In genomic region chr1:226203237-226203636, GRCh38 we compare ENCODE assay signal across 24 cellular contexts. TPM values are rescaled to one million over a fixed set of nuclear protein-coding genes. Genes with fewer than 3 reads are reported as not detected.
A peak's percentile ranks its signal among the peaks of the same experiment; 100 is the strongest.
DNase-seq lines count a peak whose midpoint lies in the region; ATAC-seq and TF ChIP-seq lines count a peak whose summit lies in the region.
"Had no signal": no experiment of that assay in that cellular context is flagged by ENCODE, and none has a peak within 500 bp of the region (broad histone marks: within the 10 kb centered on the region; RNA-seq: fewer than 3 reads in every experiment).

No MANE protein-coding gene starts in this region.

- peaks cover 2% of the 10 kb centered on the region for H3K9me3 Mint-ChIP-seq in glutamatergic neuron (ENCODE audit: unreplicated experiment)

- H3K27me3 Mint-ChIP-seq in glutamatergic neuron (ENCODE audit: unreplicated experiment), result no peaks in the 10 kb centered on the region

- intact Hi-C loops in PC-9 (cut with micrococcal nuclease; ENCODE audit: unreplicated experiment), result loop anchor here (5.0 kb wide), 1 partner anchor 129 kb away; no protein-coding TSS in a partner anchor
- intact Hi-C loops in cardiac septum (cut with DNase I), result loop anchor here (5.0 kb wide), 1 partner anchor 129 kb away; no protein-coding TSS in a partner anchor

- peak overlapping the region; percentile 34 for H3K4me3 Mint-ChIP-seq in glutamatergic neuron (ENCODE audit: unreplicated experiment)

- H3K36me3 Mint-ChIP-seq in glutamatergic neuron (ENCODE audit: unreplicated experiment), result no peaks in the 10 kb centered on the region

- H3K4me1 Mint-ChIP-seq in glutamatergic neuron (ENCODE audit: low read depth, unreplicated experiment), result peaks cover 7% of the 10 kb centered on the region

- no TSS peak for BruUV-seq in PC-9 (replicated peaks; lab: Mats Ljungman, UMichigan)

- H3K4me1 ChIP-seq in DOHH2 (ENCODE audit: control insufficient read depth, low read length) (peaks cover 42% of the 10 kb centered on the region), PC-9 (replicated peaks; ENCODE audit: insufficient read depth) (peaks cover 20% of the 10 kb centered on the region)
- H3K4me1 ChIP-seq: SJCRH30 had no signal

- no peaks in the 10 kb centered on the region for H3K36me3 ChIP-seq in DOHH2 (ENCODE audit: control insufficient read depth, low read length)
- no peaks in the 10 kb centered on the region for H3K36me3 ChIP-seq in PC-9 (ENCODE audit: low read depth)
- H3K36me3 ChIP-seq: SJCRH30 had no signal

- peak overlapping the region; percentile 55; the same call in 1 of the 2 replicates for H3K4me2 ChIP-seq in DOHH2 (ENCODE audit: low read length)
- H3K4me2 ChIP-seq in PC-9, result peak overlapping the region; percentile 26

- CTCF ChIA-PET in PC-9 (lab: Charles Lee), result interaction anchor here (0.6 to 1.3 kb wide), 7 partner anchors 18 to 215 kb away, joined by 3 to 11 read pairs (median 5); no protein-coding TSS in a partner anchor

- no peaks in the 10 kb centered on the region for H3K9me3 ChIP-seq in DOHH2 (ENCODE audit: control insufficient read depth, insufficient read depth, low read length)
- no peaks in the 10 kb centered on the region for H3K9me3 ChIP-seq in PC-9 (ENCODE audit: insufficient read depth, low read depth)
- H3K9me3 ChIP-seq: SJCRH30 had no signal

- H3K79me2 ChIP-seq in DOHH2 (ENCODE audit: control insufficient read depth, low read length) (no peaks in the 10 kb centered on the region), PC-9 (ENCODE audit: low read depth) (no peaks in the 10 kb centered on the region)

- H3K27ac Mint-ChIP-seq in glutamatergic neuron (ENCODE audit: unreplicated experiment), result peak overlapping the region; percentile 70

- H3K9me2 ChIP-seq in DOHH2 (replicated peaks; ENCODE audit: control insufficient read depth, low read length) (no peaks in the 10 kb centered on the region), PC-9 (ENCODE audit: insufficient read depth) (no peaks in the 10 kb centered on the region)

- no peaks in the 10 kb centered on the region for H4K20me1 ChIP-seq in DOHH2 (ENCODE audit: control insufficient read depth, insufficient read depth, low read depth, low read length)
- H4K20me1 ChIP-seq in PC-9 (ENCODE audit: insufficient read depth), result no peaks in the 10 kb centered on the region

- H2AFZ ChIP-seq in PC-9, result no peak overlapping the region

- ATAC-seq in HG03460 (IDR thresholded peaks at IDR 0.05; ENCODE audit: unreplicated experiment) (no peak), GM19463 (IDR thresholded peaks at IDR 0.05; ENCODE audit: unreplicated experiment) (no peak)
- ATAC-seq: Right ventricle myocardium inferior, SK-N-SH treated with all-trans-retinoic acid at 6 μM for 48 hours had no signal

- DNase-seq in HCEC 1CT (peak; percentile 9), PC-9 (no peak), glutamatergic neuron (no peak), cardiac septum (ENCODE audit: low spot score) (no peak)
- DNase-seq in central memory CD4-positive, alpha-beta T cell, result no peak
- DNase-seq: Calu3, Kasumi-1, NCI-H1092 treated with DMSO at 0.1 percent for 48 hours, NCI-H146, NCI-H1930, NCI-H2107, NCI-H446, NCI-H524 treated with DMSO at 0.1 percent for 48 hours, SJCRH30 had no signal

- H3K27me3 ChIP-seq in DOHH2 (ENCODE audit: control insufficient read depth, low read length) (no peaks in the 10 kb centered on the region), PC-9 (ENCODE audit: insufficient read depth, low read depth) (no peaks in the 10 kb centered on the region)
- H3K27me3 ChIP-seq: SJCRH30 had no signal

- POLR2A ChIA-PET in PC-9 (lab: Charles Lee; ENCODE audit: unreplicated experiment), result interaction anchor here (0.5 to 0.6 kb wide), 5 partner anchors 9 to 318 kb away, joined by 3 to 8 read pairs (median 5); partner anchors contain the start of gene H3-3A

- H3F3A ChIP-seq in DOHH2 (ENCODE audit: control insufficient read depth, insufficient read depth) (0 out of 2 replicates have a peak, but pooled peaks cover 3% of the 10 kb centered on the region), PC-9 (ENCODE audit: insufficient read depth, low read depth) (peaks cover 17% of the 10 kb centered on the region; the same call in 1 of the 2 replicates)

- H3K4me3 ChIP-seq in DOHH2 (ENCODE audit: low read length) (no peak overlapping the region), PC-9 (no peak overlapping the region)
- H3K4me3 ChIP-seq: SJCRH30 had no signal

- TF ChIP-seq CTCF in DOHH2 (IDR thresholded peaks at IDR 0.05; ENCODE audit: low read depth, low read length, poor library complexity, severe bottlenecking) (no peak), PC-9 (conservative IDR thresholded peaks at IDR 0.05) (no peak), glutamatergic neuron (IDR thresholded peaks at IDR 0.05; ENCODE audit: partially characterized antibody, unreplicated experiment) (no peak)

- H3K27ac ChIP-seq in DOHH2 (ENCODE audit: low read depth, low read length), result no peak overlapping the region
- H3K27ac ChIP-seq in PC-9, result no peak overlapping the region
- H3K27ac ChIP-seq: SJCRH30 had no signal

RNA-seq across cellular contexts. Expression of gene ACBD3, which starts 16.7 kb away (rescaled TPM):
- total RNA-seq in PC-9 (2021) (39.3 and 46.4 TPM in 2 replicates), glutamatergic neuron (ENCODE audit: unreplicated experiment) (33.7 TPM), cardiac septum (42.3 TPM)

RNA-seq across cellular contexts. Expression of gene MIXL1, which starts 20.2 kb away (rescaled TPM):
- total RNA-seq in PC-9 (2021) (not detected in 2 replicates), glutamatergic neuron (ENCODE audit: unreplicated experiment) (0.54 TPM), cardiac septum (0.27 TPM)
- total RNA-seq: A172, Calu3, H4, HT-29, M059J, Right ventricle myocardium inferior, RPMI7951, SJCRH30 had no signal
